In the genomic region with DNA sequence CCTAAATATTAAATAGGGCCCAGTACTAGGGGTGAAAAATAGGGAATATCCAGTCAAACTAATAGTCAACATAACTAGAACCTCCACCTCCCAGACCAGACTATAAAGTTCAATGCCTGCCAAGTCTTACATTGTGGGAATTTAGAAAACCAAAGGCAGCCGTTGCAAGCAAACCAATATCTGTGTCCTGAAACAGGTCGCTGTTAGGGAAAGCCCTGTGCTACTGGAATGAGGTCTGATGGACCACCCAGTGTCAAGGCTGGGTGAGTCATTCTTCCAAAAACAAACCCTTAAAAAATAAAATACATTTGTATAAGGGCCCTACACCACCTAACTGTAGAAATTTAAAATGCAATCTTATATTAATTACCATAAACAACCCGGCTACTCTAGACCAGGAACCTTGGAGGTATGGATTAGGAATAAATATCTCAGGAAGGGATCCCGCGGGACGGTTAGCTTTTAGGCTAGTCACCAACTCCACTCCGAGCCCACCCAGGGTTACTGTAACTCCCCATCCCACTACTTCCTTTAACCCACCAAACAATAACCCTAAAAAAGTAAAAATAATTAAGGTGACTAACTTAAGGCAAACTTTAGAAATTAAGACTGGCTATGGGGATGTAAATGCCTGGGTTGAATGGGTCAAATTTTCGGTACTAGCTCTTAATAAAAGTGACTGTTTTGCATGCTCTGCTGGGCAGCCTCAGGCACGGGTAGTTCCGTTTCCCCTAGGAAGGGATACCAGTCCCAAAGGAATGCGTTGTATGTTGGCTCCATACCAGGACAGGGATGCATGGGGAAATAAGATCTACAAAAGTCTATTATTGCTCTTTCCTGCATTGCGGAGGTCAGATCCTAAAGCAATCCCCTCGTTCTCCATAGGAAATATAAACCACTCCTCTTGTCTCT, we compare ENCODE assay signal across 1 cellular context.
TF ChIP-seq lines count a peak whose summit lies in the region.

No MANE protein-coding gene starts in this region.

TF ChIP-seq in GM23338, 12 proteins besides CTCF, POLR2A, EP300 and RAD21 (continued from another document):
- TF ChIP-seq, protein P1, sequence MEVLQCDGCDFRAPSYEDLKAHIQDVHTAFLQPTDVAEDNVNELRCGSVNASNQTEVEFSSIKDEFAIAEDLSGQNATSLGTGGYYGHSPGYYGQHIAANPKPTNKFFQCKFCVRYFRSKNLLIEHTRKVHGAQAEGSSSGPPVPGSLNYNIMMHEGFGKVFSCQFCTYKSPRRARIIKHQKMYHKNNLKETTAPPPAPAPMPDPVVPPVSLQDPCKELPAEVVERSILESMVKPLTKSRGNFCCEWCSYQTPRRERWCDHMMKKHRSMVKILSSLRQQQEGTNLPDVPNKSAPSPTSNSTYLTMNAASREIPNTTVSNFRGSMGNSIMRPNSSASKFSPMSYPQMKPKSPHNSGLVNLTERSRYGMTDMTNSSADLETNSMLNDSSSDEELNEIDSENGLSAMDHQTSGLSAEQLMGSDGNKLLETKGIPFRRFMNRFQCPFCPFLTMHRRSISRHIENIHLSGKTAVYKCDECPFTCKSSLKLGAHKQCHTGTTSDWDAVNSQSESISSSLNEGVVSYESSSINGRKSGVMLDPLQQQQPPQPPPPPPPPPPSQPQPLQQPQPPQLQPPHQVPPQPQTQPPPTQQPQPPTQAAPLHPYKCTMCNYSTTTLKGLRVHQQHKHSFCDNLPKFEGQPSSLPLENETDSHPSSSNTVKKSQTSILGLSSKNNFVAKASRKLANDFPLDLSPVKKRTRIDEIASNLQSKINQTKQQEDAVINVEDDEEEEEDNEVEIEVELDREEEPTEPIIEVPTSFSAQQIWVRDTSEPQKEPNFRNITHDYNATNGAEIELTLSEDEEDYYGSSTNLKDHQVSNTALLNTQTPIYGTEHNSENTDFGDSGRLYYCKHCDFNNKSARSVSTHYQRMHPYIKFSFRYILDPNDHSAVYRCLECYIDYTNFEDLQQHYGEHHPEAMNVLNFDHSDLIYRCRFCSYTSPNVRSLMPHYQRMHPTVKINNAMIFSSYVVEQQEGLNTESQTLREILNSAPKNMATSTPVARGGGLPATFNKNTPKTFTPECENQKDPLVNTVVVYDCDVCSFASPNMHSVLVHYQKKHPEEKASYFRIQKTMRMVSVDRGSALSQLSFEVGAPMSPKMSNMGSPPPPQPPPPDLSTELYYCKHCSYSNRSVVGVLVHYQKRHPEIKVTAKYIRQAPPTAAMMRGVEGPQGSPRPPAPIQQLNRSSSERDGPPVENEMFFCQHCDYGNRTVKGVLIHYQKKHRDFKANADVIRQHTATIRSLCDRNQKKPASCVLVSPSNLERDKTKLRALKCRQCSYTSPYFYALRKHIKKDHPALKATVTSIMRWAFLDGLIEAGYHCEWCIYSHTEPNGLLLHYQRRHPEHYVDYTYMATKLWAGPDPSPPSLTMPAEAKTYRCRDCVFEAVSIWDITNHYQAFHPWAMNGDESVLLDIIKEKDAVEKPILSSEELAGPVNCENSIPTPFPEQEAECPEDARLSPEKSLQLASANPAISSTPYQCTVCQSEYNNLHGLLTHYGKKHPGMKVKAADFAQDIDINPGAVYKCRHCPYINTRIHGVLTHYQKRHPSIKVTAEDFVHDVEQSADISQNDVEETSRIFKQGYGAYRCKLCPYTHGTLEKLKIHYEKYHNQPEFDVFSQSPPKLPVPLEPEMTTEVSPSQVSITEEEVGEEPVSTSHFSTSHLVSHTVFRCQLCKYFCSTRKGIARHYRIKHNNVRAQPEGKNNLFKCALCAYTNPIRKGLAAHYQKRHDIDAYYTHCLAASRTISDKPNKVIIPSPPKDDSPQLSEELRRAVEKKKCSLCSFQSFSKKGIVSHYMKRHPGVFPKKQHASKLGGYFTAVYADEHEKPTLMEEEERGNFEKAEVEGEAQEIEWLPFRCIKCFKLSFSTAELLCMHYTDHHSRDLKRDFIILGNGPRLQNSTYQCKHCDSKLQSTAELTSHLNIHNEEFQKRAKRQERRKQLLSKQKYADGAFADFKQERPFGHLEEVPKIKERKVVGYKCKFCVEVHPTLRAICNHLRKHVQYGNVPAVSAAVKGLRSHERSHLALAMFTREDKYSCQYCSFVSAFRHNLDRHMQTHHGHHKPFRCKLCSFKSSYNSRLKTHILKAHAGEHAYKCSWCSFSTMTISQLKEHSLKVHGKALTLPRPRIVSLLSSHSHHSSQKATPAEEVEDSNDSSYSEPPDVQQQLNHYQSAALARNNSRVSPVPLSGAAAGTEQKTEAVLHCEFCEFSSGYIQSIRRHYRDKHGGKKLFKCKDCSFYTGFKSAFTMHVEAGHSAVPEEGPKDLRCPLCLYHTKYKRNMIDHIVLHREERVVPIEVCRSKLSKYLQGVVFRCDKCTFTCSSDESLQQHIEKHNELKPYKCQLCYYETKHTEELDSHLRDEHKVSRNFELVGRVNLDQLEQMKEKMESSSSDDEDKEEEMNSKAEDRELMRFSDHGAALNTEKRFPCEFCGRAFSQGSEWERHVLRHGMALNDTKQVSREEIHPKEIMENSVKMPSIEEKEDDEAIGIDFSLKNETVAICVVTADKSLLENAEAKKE (CRISPR knock-in tag; IDR thresholded peaks at IDR 0.05) = no peak
- no peak for TF ChIP-seq CREB1 (CRISPR knock-in tag; IDR thresholded peaks at IDR 0.05; ENCODE audit: low read depth)
- TF ChIP-seq ZNF331 (CRISPR knock-in tag; IDR thresholded peaks at IDR 0.05; ENCODE audit: low read depth) = no peak
- TF ChIP-seq, protein P2, sequence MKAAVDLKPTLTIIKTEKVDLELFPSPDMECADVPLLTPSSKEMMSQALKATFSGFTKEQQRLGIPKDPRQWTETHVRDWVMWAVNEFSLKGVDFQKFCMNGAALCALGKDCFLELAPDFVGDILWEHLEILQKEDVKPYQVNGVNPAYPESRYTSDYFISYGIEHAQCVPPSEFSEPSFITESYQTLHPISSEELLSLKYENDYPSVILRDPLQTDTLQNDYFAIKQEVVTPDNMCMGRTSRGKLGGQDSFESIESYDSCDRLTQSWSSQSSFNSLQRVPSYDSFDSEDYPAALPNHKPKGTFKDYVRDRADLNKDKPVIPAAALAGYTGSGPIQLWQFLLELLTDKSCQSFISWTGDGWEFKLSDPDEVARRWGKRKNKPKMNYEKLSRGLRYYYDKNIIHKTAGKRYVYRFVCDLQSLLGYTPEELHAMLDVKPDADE (IDR thresholded peaks at IDR 0.05) = no peak
- no peak for TF ChIP-seq POLR2AphosphoS5 (IDR thresholded peaks at IDR 0.05; ENCODE audit: low read depth)
- no peak for TF ChIP-seq EZH2phosphoT487 (IDR thresholded peaks at IDR 0.05; ENCODE audit: unreplicated experiment)
- no peak for TF ChIP-seq NANOG (IDR thresholded peaks at IDR 0.05; ENCODE audit: borderline replicate concordance)
- no peak for TF ChIP-seq JUNB (IDR thresholded peaks at IDR 0.05; ENCODE audit: unreplicated experiment)
- TF ChIP-seq STAT1 (IDR thresholded peaks at IDR 0.05; ENCODE audit: unreplicated experiment) = no peak
